In the genomic region with DNA sequence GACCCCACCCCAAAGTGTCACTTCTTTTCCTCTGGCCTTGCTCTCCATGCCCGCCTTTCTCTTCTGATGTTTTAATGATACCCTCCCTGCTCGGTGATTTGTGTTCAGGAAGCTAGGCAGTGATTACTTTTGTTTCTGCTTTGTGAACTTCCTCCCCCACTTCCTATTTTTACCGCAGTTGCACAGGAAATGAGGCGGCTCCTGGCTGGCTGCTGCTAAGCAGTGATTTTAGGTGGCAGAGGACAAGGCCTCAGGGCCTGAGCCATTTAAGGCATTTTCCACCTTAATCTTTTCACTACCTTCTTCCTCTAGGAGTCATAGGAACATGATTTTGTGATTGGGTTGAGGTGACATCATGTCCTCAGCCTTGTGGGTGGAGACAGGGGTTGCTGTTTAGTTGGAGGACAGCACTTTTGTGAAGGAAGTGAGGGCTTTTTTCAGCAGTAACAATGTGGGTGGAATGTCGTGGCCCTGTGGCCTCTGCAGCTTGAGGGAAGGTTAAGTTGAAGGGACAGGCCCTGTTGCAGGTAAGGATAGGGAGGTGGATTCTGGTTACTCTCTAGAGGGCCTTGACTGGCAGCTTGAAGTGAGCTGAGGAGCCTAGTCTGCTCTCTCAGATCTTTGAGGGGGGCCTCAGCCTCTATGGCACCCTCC, we compare ENCODE assay signal across 1 cellular context.
TF ChIP-seq lines count a peak whose summit lies in the region.

No MANE protein-coding gene starts in this region.

TF ChIP-seq in K562, 482 proteins besides CTCF, POLR2A, EP300 and RAD21 (continued from another document and continues in another):
- TF ChIP-seq, protein P1, sequence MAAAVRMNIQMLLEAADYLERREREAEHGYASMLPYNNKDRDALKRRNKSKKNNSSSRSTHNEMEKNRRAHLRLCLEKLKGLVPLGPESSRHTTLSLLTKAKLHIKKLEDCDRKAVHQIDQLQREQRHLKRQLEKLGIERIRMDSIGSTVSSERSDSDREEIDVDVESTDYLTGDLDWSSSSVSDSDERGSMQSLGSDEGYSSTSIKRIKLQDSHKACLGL (CRISPR knock-in tag; IDR thresholded peaks at IDR 0.05; ENCODE audit: borderline replicate concordance, poor library complexity, severe bottlenecking): no peak
- TF ChIP-seq, protein P2, sequence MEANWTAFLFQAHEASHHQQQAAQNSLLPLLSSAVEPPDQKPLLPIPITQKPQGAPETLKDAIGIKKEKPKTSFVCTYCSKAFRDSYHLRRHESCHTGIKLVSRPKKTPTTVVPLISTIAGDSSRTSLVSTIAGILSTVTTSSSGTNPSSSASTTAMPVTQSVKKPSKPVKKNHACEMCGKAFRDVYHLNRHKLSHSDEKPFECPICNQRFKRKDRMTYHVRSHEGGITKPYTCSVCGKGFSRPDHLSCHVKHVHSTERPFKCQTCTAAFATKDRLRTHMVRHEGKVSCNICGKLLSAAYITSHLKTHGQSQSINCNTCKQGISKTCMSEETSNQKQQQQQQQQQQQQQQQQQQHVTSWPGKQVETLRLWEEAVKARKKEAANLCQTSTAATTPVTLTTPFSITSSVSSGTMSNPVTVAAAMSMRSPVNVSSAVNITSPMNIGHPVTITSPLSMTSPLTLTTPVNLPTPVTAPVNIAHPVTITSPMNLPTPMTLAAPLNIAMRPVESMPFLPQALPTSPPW (CRISPR knock-in tag; IDR thresholded peaks at IDR 0.05): peak; percentile 30; the same call in 1 of the 2 replicates
- TF ChIP-seq PHF21A (IDR thresholded peaks at IDR 0.05; ENCODE audit: borderline replicate concordance, low read depth) (peak; percentile 87; the same call in 1 of the 2 replicates), ZNF445 (CRISPR knock-in tag; IDR thresholded peaks at IDR 0.05; ENCODE audit: low read depth) (no peak), SAFB (IDR thresholded peaks at IDR 0.05; ENCODE audit: borderline replicate concordance, low read depth, low read length) (no peak), SMARCA4 (IDR thresholded peaks at IDR 0.05) (0 out of 2 replicates have a peak, but pooled peaks have one; percentile 43), SMARCE1 (IDR thresholded peaks at IDR 0.05) (0 out of 2 replicates have a peak, but pooled peaks have one; percentile 39), KAT8 (IDR thresholded peaks at IDR 0.05; ENCODE audit: low read depth) (no peak), RCOR1 (IDR thresholded peaks at IDR 0.05; ENCODE audit: borderline replicate concordance in 1 of 2, low read depth in 2 of 2, low read length in 2 of 2) (peak; percentile 75 to 98; a peak in 3 of 4 replicates), ZNF77 (CRISPR knock-in tag; IDR thresholded peaks at IDR 0.05) (no peak), RBFOX2 (IDR thresholded peaks at IDR 0.05; ENCODE audit: low read depth, low read length) (no peak), GABPA (tag; conservative IDR thresholded peaks at IDR 0.05; ENCODE audit: low read depth) (peak; percentile 68), MEIS2 (IDR thresholded peaks at IDR 0.05; ENCODE audit: partially characterized antibody) (peak; percentile 23), SIN3A (IDR thresholded peaks at IDR 0.05; ENCODE audit: borderline replicate concordance in 2 of 2, control insufficient read depth in 1 of 2, low read depth in 2 of 2, low read length in 2 of 2) (no peak), CEBPG (CRISPR knock-in tag; IDR thresholded peaks at IDR 0.05) (peak; percentile 54), CEBPG (tag; conservative IDR thresholded peaks at IDR 0.05 in 1 of 2, IDR thresholded peaks at IDR 0.05 in 1 of 2) (0 out of 4 replicates have a peak, but pooled peaks of 1 of the 2 experiments have one; percentile 57), BACH1 (tag; IDR thresholded peaks at IDR 0.05) (no peak), TSC22D4 (tag; IDR thresholded peaks at IDR 0.05) (no peak), ZSCAN29 (IDR thresholded peaks at IDR 0.05) (no peak), SOX6 (IDR thresholded peaks at IDR 0.05) (peak; percentile 86), POLR2AphosphoS5 (IDR thresholded peaks at IDR 0.05; ENCODE audit: control insufficient read depth, insufficient read depth, low read depth, low read length) (no peak), PURB (CRISPR knock-in tag; IDR thresholded peaks at IDR 0.05; ENCODE audit: low read depth) (no peak), HDAC3 (IDR thresholded peaks at IDR 0.05; ENCODE audit: borderline replicate concordance, partially characterized antibody) (peak; percentile 72), ETV1 (tag; conservative IDR thresholded peaks at IDR 0.05; ENCODE audit: low read depth) (peak; percentile 90), KLF13 (tag; IDR thresholded peaks at IDR 0.05; ENCODE audit: borderline replicate concordance, low read depth) (no peak), SPI1 (IDR thresholded peaks at IDR 0.05; ENCODE audit: borderline replicate concordance, low read depth, low read length) (peak; percentile 96), LEF1 (IDR thresholded peaks at IDR 0.05) (0 out of 2 replicates have a peak, but pooled peaks have one; percentile 21), SRF (CRISPR knock-in tag; IDR thresholded peaks at IDR 0.05) (peak in 1 of 2 experiments; percentile 86; a peak in 1 of 4 replicates), CREBBP (IDR thresholded peaks at IDR 0.05; ENCODE audit: low read depth, low read length) (no peak), FIP1L1 (IDR thresholded peaks at IDR 0.05; ENCODE audit: low read depth, low read length, poor library complexity, severe bottlenecking) (no peak), JUNB (CRISPR knock-in tag; conservative IDR thresholded peaks at IDR 0.05) (no peak), KDM1A (IDR thresholded peaks at IDR 0.05) (peak; percentile 98 to 99), PHF8 (IDR thresholded peaks at IDR 0.05; ENCODE audit: borderline replicate concordance, low read length) (peak; percentile 20; the same call in 1 of the 2 replicates), ZC3H8 (IDR thresholded peaks at IDR 0.05) (no peak), PRMT5 (CRISPR knock-in tag; IDR thresholded peaks at IDR 0.05) (no peak)
- TF ChIP-seq, protein P3, sequence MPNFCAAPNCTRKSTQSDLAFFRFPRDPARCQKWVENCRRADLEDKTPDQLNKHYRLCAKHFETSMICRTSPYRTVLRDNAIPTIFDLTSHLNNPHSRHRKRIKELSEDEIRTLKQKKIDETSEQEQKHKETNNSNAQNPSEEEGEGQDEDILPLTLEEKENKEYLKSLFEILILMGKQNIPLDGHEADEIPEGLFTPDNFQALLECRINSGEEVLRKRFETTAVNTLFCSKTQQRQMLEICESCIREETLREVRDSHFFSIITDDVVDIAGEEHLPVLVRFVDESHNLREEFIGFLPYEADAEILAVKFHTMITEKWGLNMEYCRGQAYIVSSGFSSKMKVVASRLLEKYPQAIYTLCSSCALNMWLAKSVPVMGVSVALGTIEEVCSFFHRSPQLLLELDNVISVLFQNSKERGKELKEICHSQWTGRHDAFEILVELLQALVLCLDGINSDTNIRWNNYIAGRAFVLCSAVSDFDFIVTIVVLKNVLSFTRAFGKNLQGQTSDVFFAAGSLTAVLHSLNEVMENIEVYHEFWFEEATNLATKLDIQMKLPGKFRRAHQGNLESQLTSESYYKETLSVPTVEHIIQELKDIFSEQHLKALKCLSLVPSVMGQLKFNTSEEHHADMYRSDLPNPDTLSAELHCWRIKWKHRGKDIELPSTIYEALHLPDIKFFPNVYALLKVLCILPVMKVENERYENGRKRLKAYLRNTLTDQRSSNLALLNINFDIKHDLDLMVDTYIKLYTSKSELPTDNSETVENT (CRISPR knock-in tag; IDR thresholded peaks at IDR 0.05): no peak
- TF ChIP-seq, protein P4, sequence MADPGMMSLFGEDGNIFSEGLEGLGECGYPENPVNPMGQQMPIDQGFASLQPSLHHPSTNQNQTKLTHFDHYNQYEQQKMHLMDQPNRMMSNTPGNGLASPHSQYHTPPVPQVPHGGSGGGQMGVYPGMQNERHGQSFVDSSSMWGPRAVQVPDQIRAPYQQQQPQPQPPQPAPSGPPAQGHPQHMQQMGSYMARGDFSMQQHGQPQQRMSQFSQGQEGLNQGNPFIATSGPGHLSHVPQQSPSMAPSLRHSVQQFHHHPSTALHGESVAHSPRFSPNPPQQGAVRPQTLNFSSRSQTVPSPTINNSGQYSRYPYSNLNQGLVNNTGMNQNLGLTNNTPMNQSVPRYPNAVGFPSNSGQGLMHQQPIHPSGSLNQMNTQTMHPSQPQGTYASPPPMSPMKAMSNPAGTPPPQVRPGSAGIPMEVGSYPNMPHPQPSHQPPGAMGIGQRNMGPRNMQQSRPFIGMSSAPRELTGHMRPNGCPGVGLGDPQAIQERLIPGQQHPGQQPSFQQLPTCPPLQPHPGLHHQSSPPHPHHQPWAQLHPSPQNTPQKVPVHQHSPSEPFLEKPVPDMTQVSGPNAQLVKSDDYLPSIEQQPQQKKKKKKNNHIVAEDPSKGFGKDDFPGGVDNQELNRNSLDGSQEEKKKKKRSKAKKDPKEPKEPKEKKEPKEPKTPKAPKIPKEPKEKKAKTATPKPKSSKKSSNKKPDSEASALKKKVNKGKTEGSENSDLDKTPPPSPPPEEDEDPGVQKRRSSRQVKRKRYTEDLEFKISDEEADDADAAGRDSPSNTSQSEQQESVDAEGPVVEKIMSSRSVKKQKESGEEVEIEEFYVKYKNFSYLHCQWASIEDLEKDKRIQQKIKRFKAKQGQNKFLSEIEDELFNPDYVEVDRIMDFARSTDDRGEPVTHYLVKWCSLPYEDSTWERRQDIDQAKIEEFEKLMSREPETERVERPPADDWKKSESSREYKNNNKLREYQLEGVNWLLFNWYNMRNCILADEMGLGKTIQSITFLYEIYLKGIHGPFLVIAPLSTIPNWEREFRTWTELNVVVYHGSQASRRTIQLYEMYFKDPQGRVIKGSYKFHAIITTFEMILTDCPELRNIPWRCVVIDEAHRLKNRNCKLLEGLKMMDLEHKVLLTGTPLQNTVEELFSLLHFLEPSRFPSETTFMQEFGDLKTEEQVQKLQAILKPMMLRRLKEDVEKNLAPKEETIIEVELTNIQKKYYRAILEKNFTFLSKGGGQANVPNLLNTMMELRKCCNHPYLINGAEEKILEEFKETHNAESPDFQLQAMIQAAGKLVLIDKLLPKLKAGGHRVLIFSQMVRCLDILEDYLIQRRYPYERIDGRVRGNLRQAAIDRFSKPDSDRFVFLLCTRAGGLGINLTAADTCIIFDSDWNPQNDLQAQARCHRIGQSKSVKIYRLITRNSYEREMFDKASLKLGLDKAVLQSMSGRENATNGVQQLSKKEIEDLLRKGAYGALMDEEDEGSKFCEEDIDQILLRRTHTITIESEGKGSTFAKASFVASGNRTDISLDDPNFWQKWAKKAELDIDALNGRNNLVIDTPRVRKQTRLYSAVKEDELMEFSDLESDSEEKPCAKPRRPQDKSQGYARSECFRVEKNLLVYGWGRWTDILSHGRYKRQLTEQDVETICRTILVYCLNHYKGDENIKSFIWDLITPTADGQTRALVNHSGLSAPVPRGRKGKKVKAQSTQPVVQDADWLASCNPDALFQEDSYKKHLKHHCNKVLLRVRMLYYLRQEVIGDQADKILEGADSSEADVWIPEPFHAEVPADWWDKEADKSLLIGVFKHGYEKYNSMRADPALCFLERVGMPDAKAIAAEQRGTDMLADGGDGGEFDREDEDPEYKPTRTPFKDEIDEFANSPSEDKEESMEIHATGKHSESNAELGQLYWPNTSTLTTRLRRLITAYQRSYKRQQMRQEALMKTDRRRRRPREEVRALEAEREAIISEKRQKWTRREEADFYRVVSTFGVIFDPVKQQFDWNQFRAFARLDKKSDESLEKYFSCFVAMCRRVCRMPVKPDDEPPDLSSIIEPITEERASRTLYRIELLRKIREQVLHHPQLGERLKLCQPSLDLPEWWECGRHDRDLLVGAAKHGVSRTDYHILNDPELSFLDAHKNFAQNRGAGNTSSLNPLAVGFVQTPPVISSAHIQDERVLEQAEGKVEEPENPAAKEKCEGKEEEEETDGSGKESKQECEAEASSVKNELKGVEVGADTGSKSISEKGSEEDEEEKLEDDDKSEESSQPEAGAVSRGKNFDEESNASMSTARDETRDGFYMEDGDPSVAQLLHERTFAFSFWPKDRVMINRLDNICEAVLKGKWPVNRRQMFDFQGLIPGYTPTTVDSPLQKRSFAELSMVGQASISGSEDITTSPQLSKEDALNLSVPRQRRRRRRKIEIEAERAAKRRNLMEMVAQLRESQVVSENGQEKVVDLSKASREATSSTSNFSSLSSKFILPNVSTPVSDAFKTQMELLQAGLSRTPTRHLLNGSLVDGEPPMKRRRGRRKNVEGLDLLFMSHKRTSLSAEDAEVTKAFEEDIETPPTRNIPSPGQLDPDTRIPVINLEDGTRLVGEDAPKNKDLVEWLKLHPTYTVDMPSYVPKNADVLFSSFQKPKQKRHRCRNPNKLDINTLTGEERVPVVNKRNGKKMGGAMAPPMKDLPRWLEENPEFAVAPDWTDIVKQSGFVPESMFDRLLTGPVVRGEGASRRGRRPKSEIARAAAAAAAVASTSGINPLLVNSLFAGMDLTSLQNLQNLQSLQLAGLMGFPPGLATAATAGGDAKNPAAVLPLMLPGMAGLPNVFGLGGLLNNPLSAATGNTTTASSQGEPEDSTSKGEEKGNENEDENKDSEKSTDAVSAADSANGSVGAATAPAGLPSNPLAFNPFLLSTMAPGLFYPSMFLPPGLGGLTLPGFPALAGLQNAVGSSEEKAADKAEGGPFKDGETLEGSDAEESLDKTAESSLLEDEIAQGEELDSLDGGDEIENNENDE (IDR thresholded peaks at IDR 0.05; ENCODE audit: low read depth, low read length): no peak
- TF ChIP-seq, protein P5, sequence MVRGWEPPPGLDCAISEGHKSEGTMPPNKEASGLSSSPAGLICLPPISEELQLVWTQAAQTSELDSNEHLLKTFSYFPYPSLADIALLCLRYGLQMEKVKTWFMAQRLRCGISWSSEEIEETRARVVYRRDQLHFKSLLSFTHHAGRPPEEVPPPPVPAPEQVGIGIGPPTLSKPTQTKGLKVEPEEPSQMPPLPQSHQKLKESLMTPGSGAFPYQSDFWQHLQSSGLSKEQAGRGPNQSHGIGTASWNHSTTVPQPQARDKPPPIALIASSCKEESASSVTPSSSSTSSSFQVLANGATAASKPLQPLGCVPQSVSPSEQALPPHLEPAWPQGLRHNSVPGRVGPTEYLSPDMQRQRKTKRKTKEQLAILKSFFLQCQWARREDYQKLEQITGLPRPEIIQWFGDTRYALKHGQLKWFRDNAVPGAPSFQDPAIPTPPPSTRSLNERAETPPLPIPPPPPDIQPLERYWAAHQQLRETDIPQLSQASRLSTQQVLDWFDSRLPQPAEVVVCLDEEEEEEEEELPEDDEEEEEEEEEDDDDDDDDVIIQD (CRISPR knock-in tag; IDR thresholded peaks at IDR 0.05): no peak
- TF ChIP-seq, protein P6, sequence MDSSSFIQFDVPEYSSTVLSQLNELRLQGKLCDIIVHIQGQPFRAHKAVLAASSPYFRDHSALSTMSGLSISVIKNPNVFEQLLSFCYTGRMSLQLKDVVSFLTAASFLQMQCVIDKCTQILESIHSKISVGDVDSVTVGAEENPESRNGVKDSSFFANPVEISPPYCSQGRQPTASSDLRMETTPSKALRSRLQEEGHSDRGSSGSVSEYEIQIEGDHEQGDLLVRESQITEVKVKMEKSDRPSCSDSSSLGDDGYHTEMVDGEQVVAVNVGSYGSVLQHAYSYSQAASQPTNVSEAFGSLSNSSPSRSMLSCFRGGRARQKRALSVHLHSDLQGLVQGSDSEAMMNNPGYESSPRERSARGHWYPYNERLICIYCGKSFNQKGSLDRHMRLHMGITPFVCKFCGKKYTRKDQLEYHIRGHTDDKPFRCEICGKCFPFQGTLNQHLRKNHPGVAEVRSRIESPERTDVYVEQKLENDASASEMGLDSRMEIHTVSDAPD (CRISPR knock-in tag; IDR thresholded peaks at IDR 0.05): no peak
- TF ChIP-seq, protein P7, sequence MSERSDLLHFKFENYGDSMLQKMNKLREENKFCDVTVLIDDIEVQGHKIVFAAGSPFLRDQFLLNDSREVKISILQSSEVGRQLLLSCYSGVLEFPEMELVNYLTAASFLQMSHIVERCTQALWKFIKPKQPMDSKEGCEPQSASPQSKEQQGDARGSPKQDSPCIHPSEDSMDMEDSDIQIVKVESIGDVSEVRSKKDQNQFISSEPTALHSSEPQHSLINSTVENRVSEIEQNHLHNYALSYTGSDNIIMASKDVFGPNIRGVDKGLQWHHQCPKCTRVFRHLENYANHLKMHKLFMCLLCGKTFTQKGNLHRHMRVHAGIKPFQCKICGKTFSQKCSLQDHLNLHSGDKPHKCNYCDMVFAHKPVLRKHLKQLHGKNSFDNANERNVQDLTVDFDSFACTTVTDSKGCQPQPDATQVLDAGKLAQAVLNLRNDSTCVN (CRISPR knock-in tag; IDR thresholded peaks at IDR 0.05): no peak
